ENCODE assay signal across 1 cellular context in genomic region chr19:30556230-30556711, GRCh38.
TF ChIP-seq lines count a peak whose summit lies in the region.

No MANE protein-coding gene starts in this region.

TF ChIP-seq in HEK293, 187 proteins besides CTCF, POLR2A, EP300 and RAD21 (continued from another document):
- no peak for TF ChIP-seq ZNF18 (tag by site-specific recombination; IDR thresholded peaks at IDR 0.05)
- no peak for TF ChIP-seq KLF9 (tag by site-specific recombination; IDR thresholded peaks at IDR 0.05; ENCODE audit: low read depth)
- no peak for TF ChIP-seq ZNF24 (tag by site-specific recombination; IDR thresholded peaks at IDR 0.05)
- TF ChIP-seq ZNF280C (tag by site-specific recombination; IDR thresholded peaks at IDR 0.05): no peak
